8 cellular contexts compared by ENCODE assay signal in genomic region chr1:111406325-111406768, GRCh38. TPM values are rescaled to one million over a fixed set of nuclear protein-coding genes. Genes with fewer than 3 reads are reported as not detected.
DNase-seq lines count a peak whose midpoint lies in the region; ATAC-seq lines count a peak whose summit lies in the region.

No MANE protein-coding gene starts in this region.

- H2BK5ac ChIP-seq in neuronal stem cell (ENCODE audit: low read length): no peak overlapping the region

- peak overlapping the region; percentile 47 to 80 (median 68) for H3K4me3 Mint-ChIP-seq in CD4-positive, alpha-beta memory T cell

- no peak overlapping the region for H2BK15ac ChIP-seq in neuronal stem cell (ENCODE audit: low read length)

- H2BK12ac ChIP-seq in neuronal stem cell (ENCODE audit: low read length): no peak overlapping the region

- H4K91ac ChIP-seq in neuronal stem cell (ENCODE audit: low read depth, low read length, poor library complexity): no peak overlapping the region

- no peak overlapping the region for H3K4ac ChIP-seq in neuronal stem cell (ENCODE audit: low read length)

- H2AK5ac ChIP-seq in neuronal stem cell (ENCODE audit: low read depth, low read length): no peak overlapping the region

- peaks cover 33% of the 10 kb centered on the region for H3K4me1 ChIP-seq in CD4-positive, alpha-beta memory T cell (ENCODE audit: insufficient read depth, low read length)
- H3K4me1 ChIP-seq in neuronal stem cell (ENCODE audit: control insufficient read depth in 2 of 2, insufficient read depth in 1 of 2, low read depth in 1 of 2, low read length in 2 of 2): peaks cover 0 to 1% of the 10 kb centered on the region in 2 donors

- no peak overlapping the region for H3K9ac ChIP-seq in neuronal stem cell (ENCODE audit: low read depth, low read length, poor library complexity)

- H3K4me2 ChIP-seq in neuronal stem cell (ENCODE audit: insufficient read depth, low read length, poor library complexity, severe bottlenecking): no peak overlapping the region

- H2AFZ ChIP-seq in neuronal stem cell (ENCODE audit: low read length): no peak overlapping the region

- no CpG with 5 or more reads among the region's 2 CpGs for WGBS in neuronal stem cell (ENCODE audit: extremely low coverage in 2 of 2, insufficient read length in 2 of 2, insufficient replicate concordance in 1 of 2), 2 donors

- no peaks in the 10 kb centered on the region for H3K9me3 ChIP-seq in CD4-positive, alpha-beta memory T cell (ENCODE audit: control insufficient read depth in 1 of 2, low read length in 2 of 2)
- no peaks in the 10 kb centered on the region for H3K9me3 ChIP-seq in neuronal stem cell (replicated peaks in 1 of 2; ENCODE audit: control insufficient read depth in 2 of 2, insufficient read depth in 1 of 2, low read depth in 1 of 2, low read length in 2 of 2)

- H3K9me3 Mint-ChIP-seq in CD4-positive, alpha-beta memory T cell: no peaks in the 10 kb centered on the region

- H2BK120ac ChIP-seq in neuronal stem cell (ENCODE audit: low read depth, low read length): no peak overlapping the region

- CTCF ChIA-PET in CD4-positive, alpha-beta memory T cell (lab: Charles Lee; ENCODE audit: partially characterized antibody): interaction anchor here (1.0 to 2.3 kb wide), 9 partner anchors 9 to 267 kb away, joined by 3 to 8 read pairs (median 4); partner anchors contain the start of genes CEPT1 and DRAM2

- ATAC-seq in GM19328 (IDR thresholded peaks at IDR 0.05; ENCODE audit: unreplicated experiment) (peak; percentile 81), HG03439 (IDR thresholded peaks at IDR 0.05; ENCODE audit: unreplicated experiment) (peak; percentile 93), esophagus mucosa (peak; percentile 89)
- peak; percentile 81 to 90 for ATAC-seq in activated CD4-positive, CD25-positive, alpha-beta regulatory T cell treated with anti-CD3 and anti-CD28 coated beads, Interleukin-2, amount 50 U/mL, for 24 hours

- no peak overlapping the region for H3K27ac ChIP-seq in CD4-positive, alpha-beta memory T cell (ENCODE audit: low read depth, low read length)
- no peak overlapping the region for H3K27ac ChIP-seq in neuronal stem cell (replicated peaks; ENCODE audit: low read length)

- H3K4me3 ChIP-seq in CD4-positive, alpha-beta memory T cell (ENCODE audit: low read length in 2 of 2): no peak overlapping the region
- no peak overlapping the region for H3K4me3 ChIP-seq in neuronal stem cell (ENCODE audit: low read length in 2 of 2)

- intact Hi-C loops in CD4-positive, alpha-beta memory T cell (cut with micrococcal nuclease): loop anchor here (2.0 to 5.0 kb wide), 2 partner anchors 34 to 59 kb away; no protein-coding TSS in a partner anchor

- POLR2A ChIA-PET in CD4-positive, alpha-beta memory T cell (lab: Charles Lee; ENCODE audit: partially characterized antibody): interaction anchor here (0.7 to 1.5 kb wide), 10 partner anchors 13 to 207 kb away, joined by 3 to 8 read pairs (median 4); no protein-coding TSS in a partner anchor

- H3K79me1 ChIP-seq in neuronal stem cell (ENCODE audit: low read depth, low read length): no peaks in the 10 kb centered on the region

- H4K8ac ChIP-seq in neuronal stem cell (ENCODE audit: low read depth, low read length): no peak overlapping the region

- no peak overlapping the region for H3K14ac ChIP-seq in neuronal stem cell (ENCODE audit: low read length)

- H3K18ac ChIP-seq in neuronal stem cell (ENCODE audit: low read length): no peak overlapping the region

- no peaks in the 10 kb centered on the region for H3K36me3 ChIP-seq in CD4-positive, alpha-beta memory T cell (ENCODE audit: insufficient read depth, low read length)
- H3K36me3 ChIP-seq in neuronal stem cell (replicated peaks in 1 of 2; ENCODE audit: control insufficient read depth in 2 of 2, insufficient read depth in 2 of 2, low read length in 2 of 2): no peaks in the 10 kb centered on the region

- no peaks in the 10 kb centered on the region for H3K27me3 ChIP-seq in CD4-positive, alpha-beta memory T cell (ENCODE audit: insufficient read depth, low read length)
- H3K27me3 ChIP-seq in neuronal stem cell (ENCODE audit: control insufficient read depth in 3 of 3, insufficient read depth in 3 of 3, low read depth in 1 of 3, low read length in 3 of 3): peaks cover 0 to 11% (median 0%) of the 10 kb centered on the region in 3 experiments

- DNase-seq in CD4-positive, alpha-beta memory T cell: peak; percentile 53 to 71 (median 61)
- DNase-seq in stimulated activated CD8-positive, alpha-beta memory T cell treated with anti-CD3 and anti-CD28 coated beads, Interleukin-4, amount 100 ng/mL, for 4 hours (ENCODE audit: low read depth in 2 of 2, low spot score in 1 of 2): peak; percentile 1 to 3
- DNase-seq in neuronal stem cell (ENCODE audit: low spot score) (no peak), cerebellar cortex (ENCODE audit: low spot score) (no peak)

- no peaks in the 10 kb centered on the region for H3K27me3 Mint-ChIP-seq in CD4-positive, alpha-beta memory T cell

- peak overlapping the region; percentile 43 to 93 (median 69) for H3K27ac Mint-ChIP-seq in CD4-positive, alpha-beta memory T cell

- no peaks in the 10 kb centered on the region for H3K36me3 Mint-ChIP-seq in CD4-positive, alpha-beta memory T cell

- H3K4me1 Mint-ChIP-seq in CD4-positive, alpha-beta memory T cell: peaks cover 23 to 32% (median 29%) of the 10 kb centered on the region in 4 donors

- no peak overlapping the region for H3K23ac ChIP-seq in neuronal stem cell (ENCODE audit: low read depth, low read length, poor library complexity)

RNA-seq across cellular contexts. Expression of gene OVGP1, which starts 21.2 kb away (rescaled TPM):
- 1 to 10 TPM; 4.5 to 4.9 TPM for total RNA-seq in CD4-positive, alpha-beta memory T cell
- polyA plus RNA-seq in CD4-positive, alpha-beta memory T cell: under 1 TPM in 1 of 2 donors, not detected in 1; 0.61 TPM
- total RNA-seq in esophagus mucosa: 0.32 TPM
- 3.4 TPM for polyA plus RNA-seq in neuronal stem cell (2013, experiment 1 of 2)
- 3.9 TPM for polyA plus RNA-seq in neuronal stem cell (2013, experiment 2 of 2)

RNA-seq across cellular contexts. Expression of gene WDR77, which starts 42.7 kb away (rescaled TPM):
- 10 to 100 TPM; 26.3 to 30.3 TPM for total RNA-seq in CD4-positive, alpha-beta memory T cell
- polyA plus RNA-seq in CD4-positive, alpha-beta memory T cell: 10 to 100 TPM; 38.5 to 52.6 TPM
- total RNA-seq in esophagus mucosa: 29.7 TPM
- polyA plus RNA-seq in neuronal stem cell (2013, experiment 1 of 2): 20.2 TPM
- 20.5 TPM for polyA plus RNA-seq in neuronal stem cell (2013, experiment 2 of 2)

RNA-seq across cellular contexts. Expression of gene ATP5PB, which starts 42.9 kb away (rescaled TPM):
- total RNA-seq in CD4-positive, alpha-beta memory T cell: 100 to 1,000 TPM; 103 to 112 TPM
- polyA plus RNA-seq in CD4-positive, alpha-beta memory T cell: 100 to 1,000 TPM; 487 to 655 TPM
- total RNA-seq in esophagus mucosa: 273 TPM
- 235 TPM for polyA plus RNA-seq in neuronal stem cell (2013, experiment 1 of 2)
- polyA plus RNA-seq in neuronal stem cell (2013, experiment 2 of 2): 233 TPM

Comparison
In these comparisons a context has a peak if more than half of its experiments do, and no peak if none do; other contexts are left out.
1. DNase-seq: peak in CD4-positive, alpha-beta memory T cell (5 of 5) and stimulated activated CD8-positive, alpha-beta memory T cell treated with anti-CD3 and anti-CD28 coated beads, Interleukin-4, amount 100 ng/mL, for 4 hours (2 of 2); none in neuronal stem cell (single experiment) and cerebellar cortex (single experiment).
2. Peak in every context shown above with its lines, with median percentiles within 50 percentile points of each other: ATAC-seq.